Comparison of ENCODE assay signal across 11 cellular contexts in the genomic region with DNA sequence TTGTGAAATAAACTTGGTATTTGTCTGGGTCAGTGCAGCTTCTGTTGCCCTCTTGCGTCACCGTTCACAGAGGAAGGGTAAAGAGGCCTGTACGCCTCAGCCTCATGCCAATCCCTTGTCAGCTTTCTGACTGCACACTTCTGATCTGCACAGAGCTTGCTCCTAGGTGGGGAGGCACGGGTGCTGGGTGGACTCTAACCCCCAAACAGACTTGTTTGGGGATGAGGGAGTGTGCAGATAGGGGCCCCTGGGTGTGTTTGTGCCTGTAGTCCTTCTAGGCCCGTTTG. TPM values are rescaled to one million over a fixed set of nuclear protein-coding genes. Genes with fewer than 3 reads are reported as not detected.
DNase-seq lines count a peak whose midpoint lies in the region; ATAC-seq, FAIRE-seq and TF ChIP-seq lines count a peak whose summit lies in the region.
"Had no signal": no experiment of that assay in that cellular context is flagged by ENCODE, and none has a peak within 500 bp of the region (broad histone marks: within the 10 kb centered on the region; RNA-seq: fewer than 3 reads in every experiment).

No MANE protein-coding gene starts in this region.

- peaks cover 1% of the 10 kb centered on the region for H3K27me3 Mint-ChIP-seq in activated T-helper 1 cell treated with anti-CD3 and anti-CD28 coated beads, Interleukin-12 subunit alpha, Interleukin-12 subunit beta, Interleukin-2, Interleukin-4 antibody, amounts not matched to agents 30 ng/mL and 10 ng/mL and 1 ng/mL, durations not matched to agents 14 hours and 24 hours and 36 hours (ENCODE audit: insufficient read depth)

- in situ Hi-C loops in HepG2 (cut with HindIII; ENCODE audit: extremely low pct_ligation_motif_present, low pct_unique_long_range_greater_than_20kb): no loop called here
- in situ Hi-C loops in gastrocnemius medialis (cut with MboI; ENCODE audit: low sequenced_read_pairs in 4 of 4): no loop called here

- H3K4me3 ChIP-seq in left ventricle myocardium inferior: peak overlapping the region; percentile 87
- peak overlapping the region; percentile 84 to 87 (median 84); a peak in 5 of 6 replicates for H3K4me3 ChIP-seq in HepG2 (replicated peaks in 1 of 3; ENCODE audit: insufficient read depth in 1 of 3, low read depth in 2 of 3, low read length in 3 of 3)
- H3K4me3 ChIP-seq in gastrocnemius medialis: peak overlapping the region in 1 of 4 donors; percentile 65

- peak overlapping the region; percentile 85 for H3K4me3 Mint-ChIP-seq in activated T-helper 1 cell treated with anti-CD3 and anti-CD28 coated beads, Interleukin-12 subunit alpha, Interleukin-12 subunit beta, Interleukin-2, Interleukin-4 antibody, amounts not matched to agents 30 ng/mL and 10 ng/mL and 1 ng/mL, durations not matched to agents 14 hours and 24 hours and 36 hours

- no peak for FAIRE-seq in HepG2 (lab: Jason Lieb, UNC)
- FAIRE-seq: G401.6 had no signal

- 7% methylated on average over 5 of the region's 5 CpGs for WGBS in HepG2 (ENCODE audit: low lambda C conversion rate)

- H3K4me1 Mint-ChIP-seq in activated T-helper 1 cell treated with anti-CD3 and anti-CD28 coated beads, Interleukin-12 subunit alpha, Interleukin-12 subunit beta, Interleukin-2, Interleukin-4 antibody, amounts not matched to agents 30 ng/mL and 10 ng/mL and 1 ng/mL, durations not matched to agents 14 hours and 24 hours and 36 hours (ENCODE audit: low read depth): peaks cover 56% of the 10 kb centered on the region

- CTCF ChIA-PET in HepG2 (lab: Yijun Ruan, JAX; ENCODE audit: low intra/inter-chr PET ratio, low total read pairs): no interaction called here

- TF ChIP-seq POLR2A in HepG2 (IDR thresholded peaks at IDR 0.05; ENCODE audit: insufficient read depth in 1 of 2, low read depth in 2 of 2, low read length in 2 of 2) (no peak), gastrocnemius medialis (IDR thresholded peaks at IDR 0.05) (no peak)

- H3K4me2 ChIP-seq in HepG2 (ENCODE audit: low read depth, low read length): peak overlapping the region; percentile 81

- no peak overlapping the region for H3K27ac Mint-ChIP-seq in activated T-helper 1 cell treated with anti-CD3 and anti-CD28 coated beads, Interleukin-12 subunit alpha, Interleukin-12 subunit beta, Interleukin-2, Interleukin-4 antibody, amounts not matched to agents 30 ng/mL and 10 ng/mL and 1 ng/mL, durations not matched to agents 14 hours and 24 hours and 36 hours

- POLR2A ChIA-PET in HepG2 (lab: Yijun Ruan, JAX): interaction anchor here (0.7 to 2.4 kb wide), 12 partner anchors 8 to 328 kb away, joined by 3 to 32 read pairs (median 5); partner anchors contain the start of genes DPH2, IPO13, KDM4A and SLC6A9

- TF ChIP-seq CTCF in left ventricle myocardium inferior (IDR thresholded peaks at IDR 0.05; ENCODE audit: borderline replicate concordance): no peak
- peak; percentile 11; the same call in 1 of the 2 replicates for TF ChIP-seq CTCF in HepG2 (CRISPR knock-in tag; IDR thresholded peaks at IDR 0.05)
- TF ChIP-seq CTCF in GM20000 (IDR thresholded peaks at IDR 0.05; ENCODE audit: extremely low read depth, missing control alignments): no peak
- no peak for TF ChIP-seq CTCF in gastrocnemius medialis (IDR thresholded peaks at IDR 0.05 in 4 of 5, conservative IDR thresholded peaks at IDR 0.05 in 1 of 5)

- intact Hi-C loops in left ventricle myocardium inferior (cut with micrococcal nuclease) (no loop called here), Right ventricle myocardium superior (cut with DNase I) (no loop called here), HepG2 (cut with micrococcal nuclease; ENCODE audit: unreplicated experiment) (no loop called here), gastrocnemius medialis (cut with DNase I; ENCODE audit: low total_unique reads) (loop anchor here (10.0 kb wide), 1 partner anchor 377 kb away; the partner anchor contains the start of gene ERI3)
- intact Hi-C loops in activated T-helper 1 cell treated with anti-CD3 and anti-CD28 coated beads, Interleukin-12 subunit alpha, Interleukin-12 subunit beta, Interleukin-2, Interleukin-4 antibody, amounts not matched to agents 30 ng/mL and 10 ng/mL and 1 ng/mL, durations not matched to agents 14 hours and 24 hours and 36 hours (cut with micrococcal nuclease): loop anchor here (10.0 kb wide), 1 partner anchor 613 kb away; the partner anchor contains the start of gene ELOVL1

- no peak for ATAC-seq in Right ventricle myocardium superior (ENCODE audit: poor library complexity)
- ATAC-seq in HepG2: peak; percentile 18
- ATAC-seq in gastrocnemius medialis: no peak
- no peak for ATAC-seq in GM19351 (IDR thresholded peaks at IDR 0.05; ENCODE audit: unreplicated experiment)

- H3K9me3 Mint-ChIP-seq in activated T-helper 1 cell treated with anti-CD3 and anti-CD28 coated beads, Interleukin-12 subunit alpha, Interleukin-12 subunit beta, Interleukin-2, Interleukin-4 antibody, amounts not matched to agents 30 ng/mL and 10 ng/mL and 1 ng/mL, durations not matched to agents 14 hours and 24 hours and 36 hours: no peaks in the 10 kb centered on the region

- H3K36me3 ChIP-seq in left ventricle myocardium inferior: peaks cover 29% of the 10 kb centered on the region
- peaks cover 7 to 28% of the 10 kb centered on the region in 2 experiments for H3K36me3 ChIP-seq in HepG2 (replicated peaks in 1 of 2; ENCODE audit: control insufficient read depth in 1 of 2, insufficient read depth in 2 of 2, low read length in 2 of 2)
- peaks cover 0 to 20% of the 10 kb centered on the region in 2 donors for H3K36me3 ChIP-seq in gastrocnemius medialis

- peaks cover 35% of the 10 kb centered on the region for H3K36me3 Mint-ChIP-seq in activated T-helper 1 cell treated with anti-CD3 and anti-CD28 coated beads, Interleukin-12 subunit alpha, Interleukin-12 subunit beta, Interleukin-2, Interleukin-4 antibody, amounts not matched to agents 30 ng/mL and 10 ng/mL and 1 ng/mL, durations not matched to agents 14 hours and 24 hours and 36 hours (ENCODE audit: low read depth)

- peak overlapping the region; percentile 73 for H3K27ac ChIP-seq in left ventricle myocardium inferior (replicated peaks)
- H3K27ac ChIP-seq in HepG2 (ENCODE audit: extremely low read length, insufficient read depth, low read length): peak overlapping the region; percentile 88
- H3K27ac ChIP-seq in gastrocnemius medialis: peak overlapping the region in 1 of 4 donors; percentile 79

- H2AFZ ChIP-seq in HepG2 (ENCODE audit: low read length): no peak overlapping the region

- H3K9ac ChIP-seq in HepG2 (ENCODE audit: insufficient read depth, low read depth, low read length): peak overlapping the region; percentile 66

- no peaks in the 10 kb centered on the region for H3K27me3 ChIP-seq in left ventricle myocardium inferior (ENCODE audit: low read depth)
- no peaks in the 10 kb centered on the region for H3K27me3 ChIP-seq in HepG2 (ENCODE audit: control insufficient read depth in 1 of 2, insufficient read depth in 2 of 2, low read length in 2 of 2)
- no peaks in the 10 kb centered on the region for H3K27me3 ChIP-seq in gastrocnemius medialis

- no peaks in the 10 kb centered on the region for H3K9me3 ChIP-seq in left ventricle myocardium inferior (replicated peaks)
- no peaks in the 10 kb centered on the region for H3K9me3 ChIP-seq in HepG2 (ENCODE audit: low read length)
- no peaks in the 10 kb centered on the region for H3K9me3 ChIP-seq in gastrocnemius medialis

- peaks cover 4% of the 10 kb centered on the region; the same call in 1 of the 2 replicates for H4K20me1 ChIP-seq in HepG2 (ENCODE audit: insufficient read depth, low read length)

- DNase-seq in left ventricle myocardium inferior (no peak), Right ventricle myocardium superior (no peak), HepG2 (ENCODE audit: low spot score) (peak; percentile 56), GM20000 (ENCODE audit: low spot score) (no peak), gastrocnemius medialis (no peak), SW 1271 (lab: John Stamatoyannopoulos, UW) (no peak)
- no peak for DNase-seq in activated T-helper 1 cell treated with anti-CD3 and anti-CD28 coated beads, Interleukin-12 subunit alpha, Interleukin-12 subunit beta, Interleukin-2, Interleukin-4 antibody, amounts not matched to agents 30 ng/mL and 10 ng/mL and 1 ng/mL, durations not matched to agents 14 hours and 24 hours and 36 hours (ENCODE audit: low spot score)
- DNase-seq: activated CD4-positive, alpha-beta T cell treated with anti-CD3 and anti-CD28 coated beads for 48 hours; stimulated activated CD4-positive, alpha-beta T cell treated with anti-CD3 and anti-CD28 coated beads, Interleukin-12 subunit alpha, Interleukin-12 subunit beta, amount 100 ng/mL, for 4 hours had no signal

- H3K4me1 ChIP-seq in left ventricle myocardium inferior (peaks cover 63% of the 10 kb centered on the region), HepG2 (ENCODE audit: insufficient read depth, low read length) (peaks cover 76% of the 10 kb centered on the region), gastrocnemius medialis (peaks cover 34 to 47% of the 10 kb centered on the region in 2 donors)

- peaks cover 54% of the 10 kb centered on the region for H3K79me2 ChIP-seq in HepG2 (ENCODE audit: insufficient read depth, low read length)

- TF ChIP-seq EP300 in HepG2 (IDR thresholded peaks at IDR 0.05; ENCODE audit: low read depth in 2 of 2, low read length in 2 of 2): no peak
- TF ChIP-seq EP300 in HepG2 (CRISPR knock-in tag; IDR thresholded peaks at IDR 0.05; ENCODE audit: borderline replicate concordance): no peak

- no peak for TF ChIP-seq RAD21 in HepG2 (CRISPR knock-in tag; IDR thresholded peaks at IDR 0.05)

- TSS peak; percentile 74 for BruUV-seq in HepG2 (replicated peaks; lab: Mats Ljungman, UMichigan)

RNA-seq across cellular contexts. Expression of gene B4GALT2, which starts 0.8 kb away (rescaled TPM):
- total RNA-seq in left ventricle myocardium inferior (40.3 TPM), Right ventricle myocardium superior (34.3 TPM), HepG2 (2016; rRNA removed; fragmentation: Illumina TruSeq; extraction: Trizol) (56.5 and 78.0 TPM in 2 replicates), gastrocnemius medialis (10 to 100 TPM; 63.5 to 97.8 (median 72.1) TPM)
- 51.2 and 51.3 TPM in 2 replicates for total RNA-seq in activated T-helper 1 cell treated with anti-CD3 and anti-CD28 coated beads, Interleukin-12 subunit alpha, Interleukin-12 subunit beta, Interleukin-2, Interleukin-4 antibody, amounts not matched to agents 30 ng/mL and 10 ng/mL and 1 ng/mL, durations not matched to agents 14 hours and 24 hours and 36 hours
- total RNA-seq in HepG2 (2016; cell fraction: cytosol; rRNA removed; fragmentation: Illumina TruSeq; extraction: Trizol; ENCODE audit: low read depth): 81.0 and 86.5 TPM in 2 replicates
- 57.1 and 86.7 TPM in 2 replicates for total RNA-seq in HepG2 (2016; cell fraction: insoluble cytoplasmic fraction; rRNA removed; fragmentation: Illumina TruSeq; extraction: Trizol)
- total RNA-seq in HepG2 (2016; cell fraction: membrane; rRNA removed; fragmentation: Illumina TruSeq; extraction: Trizol): 144 and 151 TPM in 2 replicates
- 42.0 and 49.7 TPM in 2 replicates for total RNA-seq in HepG2 (2016; cell fraction: nucleus; rRNA removed; fragmentation: Illumina TruSeq; extraction: Trizol)
- 41.9 and 57.0 TPM in 2 replicates for polyA plus RNA-seq in HepG2 (2011; rRNA removed)
- 39.2 and 66.4 TPM in 2 replicates for polyA plus RNA-seq in HepG2 (2011; cell fraction: cytosol; rRNA removed)
- polyA plus RNA-seq in HepG2 (2011; cell fraction: nucleus; rRNA removed): 53.0 and 54.3 TPM in 2 replicates
- 40.1 and 41.5 TPM in 2 replicates for polyA plus RNA-seq in HepG2 (2012)
- polyA plus RNA-seq in HepG2 (2016; cell fraction: cytosol; fragmentation: Illumina TruSeq; extraction: Trizol; ENCODE audit: low read depth): 96.5 and 101 TPM in 2 replicates
- polyA plus RNA-seq in HepG2 (2016; cell fraction: insoluble cytoplasmic fraction; fragmentation: Illumina TruSeq; extraction: Trizol; ENCODE audit: low read depth): 67.6 and 73.0 TPM in 2 replicates
- polyA plus RNA-seq in HepG2 (2016; cell fraction: membrane; fragmentation: Illumina TruSeq; extraction: Trizol; ENCODE audit: low read depth): 132 and 145 TPM in 2 replicates
- polyA plus RNA-seq in HepG2 (2016; cell fraction: nucleus; fragmentation: Illumina TruSeq; extraction: Trizol; ENCODE audit: insufficient read depth, low read depth): 86.0 and 90.4 TPM in 2 replicates
- polyA minus RNA-seq in HepG2 (2011; rRNA and poly(A)+ RNA removed; ENCODE audit: low replicate concordance): 52.0 and 94.8 TPM in 2 replicates
- polyA minus RNA-seq in HepG2 (2011; cell fraction: cytosol; rRNA and poly(A)+ RNA removed): 24.3 and 27.3 TPM in 2 replicates
- 13.7 and 15.8 TPM in 2 replicates for polyA minus RNA-seq in HepG2 (2011; cell fraction: nucleus; rRNA and poly(A)+ RNA removed)

RNA-seq across cellular contexts. Expression of gene ATP6V0B, which starts 3.4 kb away (rescaled TPM):
- total RNA-seq in left ventricle myocardium inferior: 80.6 TPM
- total RNA-seq in Right ventricle myocardium superior: 80.9 TPM
- 187 and 195 TPM in 2 replicates for total RNA-seq in activated T-helper 1 cell treated with anti-CD3 and anti-CD28 coated beads, Interleukin-12 subunit alpha, Interleukin-12 subunit beta, Interleukin-2, Interleukin-4 antibody, amounts not matched to agents 30 ng/mL and 10 ng/mL and 1 ng/mL, durations not matched to agents 14 hours and 24 hours and 36 hours
- total RNA-seq in HepG2 (2016; rRNA removed; fragmentation: Illumina TruSeq; extraction: Trizol): 76.4 and 161 TPM in 2 replicates
- 117 and 155 TPM in 2 replicates for total RNA-seq in HepG2 (2016; cell fraction: cytosol; rRNA removed; fragmentation: Illumina TruSeq; extraction: Trizol; ENCODE audit: low read depth)
- 83.5 and 169 TPM in 2 replicates for total RNA-seq in HepG2 (2016; cell fraction: insoluble cytoplasmic fraction; rRNA removed; fragmentation: Illumina TruSeq; extraction: Trizol)
- total RNA-seq in HepG2 (2016; cell fraction: membrane; rRNA removed; fragmentation: Illumina TruSeq; extraction: Trizol): 125 and 145 TPM in 2 replicates
- 134 and 145 TPM in 2 replicates for total RNA-seq in HepG2 (2016; cell fraction: nucleus; rRNA removed; fragmentation: Illumina TruSeq; extraction: Trizol)
- 157 and 169 TPM in 2 replicates for polyA plus RNA-seq in HepG2 (2011; rRNA removed)
- polyA plus RNA-seq in HepG2 (2011; cell fraction: cytosol; rRNA removed): 171 and 212 TPM in 2 replicates
- polyA plus RNA-seq in HepG2 (2011; cell fraction: nucleus; rRNA removed): 191 and 208 TPM in 2 replicates
- polyA plus RNA-seq in HepG2 (2012): 45.1 and 96.9 TPM in 2 replicates
- polyA plus RNA-seq in HepG2 (2016; cell fraction: cytosol; fragmentation: Illumina TruSeq; extraction: Trizol; ENCODE audit: low read depth): 104 and 146 TPM in 2 replicates
- 64.0 and 66.5 TPM in 2 replicates for polyA plus RNA-seq in HepG2 (2016; cell fraction: insoluble cytoplasmic fraction; fragmentation: Illumina TruSeq; extraction: Trizol; ENCODE audit: low read depth)
- 95.1 and 113 TPM in 2 replicates for polyA plus RNA-seq in HepG2 (2016; cell fraction: membrane; fragmentation: Illumina TruSeq; extraction: Trizol; ENCODE audit: low read depth)
- polyA plus RNA-seq in HepG2 (2016; cell fraction: nucleus; fragmentation: Illumina TruSeq; extraction: Trizol; ENCODE audit: insufficient read depth, low read depth): 218 and 233 TPM in 2 replicates
- 161 and 288 TPM in 2 replicates for polyA minus RNA-seq in HepG2 (2011; rRNA and poly(A)+ RNA removed; ENCODE audit: low replicate concordance)
- 33.1 and 37.3 TPM in 2 replicates for polyA minus RNA-seq in HepG2 (2011; cell fraction: cytosol; rRNA and poly(A)+ RNA removed)
- polyA minus RNA-seq in HepG2 (2011; cell fraction: nucleus; rRNA and poly(A)+ RNA removed): 51.0 and 60.8 TPM in 2 replicates
- total RNA-seq in gastrocnemius medialis: 100 to 1,000 TPM; 156 to 242 (median 195) TPM

RNA-seq across cellular contexts. Expression of gene DPH2, which starts 8.4 kb away (rescaled TPM):
- total RNA-seq in left ventricle myocardium inferior (18.2 TPM), Right ventricle myocardium superior (16.2 TPM), HepG2 (2016; rRNA removed; fragmentation: Illumina TruSeq; extraction: Trizol) (38.3 and 40.5 TPM in 2 replicates), gastrocnemius medialis (10 to 100 TPM; 53.1 to 68.3 (median 55.3) TPM)
- 73.8 and 74.8 TPM in 2 replicates for total RNA-seq in activated T-helper 1 cell treated with anti-CD3 and anti-CD28 coated beads, Interleukin-12 subunit alpha, Interleukin-12 subunit beta, Interleukin-2, Interleukin-4 antibody, amounts not matched to agents 30 ng/mL and 10 ng/mL and 1 ng/mL, durations not matched to agents 14 hours and 24 hours and 36 hours
- total RNA-seq in HepG2 (2016; cell fraction: cytosol; rRNA removed; fragmentation: Illumina TruSeq; extraction: Trizol; ENCODE audit: low read depth): 15.2 TPM in 2 replicates
- 33.0 and 37.1 TPM in 2 replicates for total RNA-seq in HepG2 (2016; cell fraction: insoluble cytoplasmic fraction; rRNA removed; fragmentation: Illumina TruSeq; extraction: Trizol)
- 43.0 and 46.2 TPM in 2 replicates for total RNA-seq in HepG2 (2016; cell fraction: membrane; rRNA removed; fragmentation: Illumina TruSeq; extraction: Trizol)
- total RNA-seq in HepG2 (2016; cell fraction: nucleus; rRNA removed; fragmentation: Illumina TruSeq; extraction: Trizol): 21.9 and 28.3 TPM in 2 replicates
- polyA plus RNA-seq in HepG2 (2011; rRNA removed): 32.2 and 39.3 TPM in 2 replicates
- 29.8 and 30.1 TPM in 2 replicates for polyA plus RNA-seq in HepG2 (2011; cell fraction: cytosol; rRNA removed)
- polyA plus RNA-seq in HepG2 (2011; cell fraction: nucleus; rRNA removed): 143 and 148 TPM in 2 replicates
- 16.3 and 20.7 TPM in 2 replicates for polyA plus RNA-seq in HepG2 (2012)
- polyA plus RNA-seq in HepG2 (2016; cell fraction: cytosol; fragmentation: Illumina TruSeq; extraction: Trizol; ENCODE audit: low read depth): 16.6 and 18.7 TPM in 2 replicates
- 33.1 and 38.5 TPM in 2 replicates for polyA plus RNA-seq in HepG2 (2016; cell fraction: insoluble cytoplasmic fraction; fragmentation: Illumina TruSeq; extraction: Trizol; ENCODE audit: low read depth)
- polyA plus RNA-seq in HepG2 (2016; cell fraction: membrane; fragmentation: Illumina TruSeq; extraction: Trizol; ENCODE audit: low read depth): 41.7 and 43.1 TPM in 2 replicates
- polyA plus RNA-seq in HepG2 (2016; cell fraction: nucleus; fragmentation: Illumina TruSeq; extraction: Trizol; ENCODE audit: insufficient read depth, low read depth): 50.3 and 52.5 TPM in 2 replicates
- 71.2 and 144 TPM in 2 replicates for polyA minus RNA-seq in HepG2 (2011; rRNA and poly(A)+ RNA removed; ENCODE audit: low replicate concordance)
- polyA minus RNA-seq in HepG2 (2011; cell fraction: cytosol; rRNA and poly(A)+ RNA removed): 10.3 and 13.5 TPM in 2 replicates
- 36.7 and 43.0 TPM in 2 replicates for polyA minus RNA-seq in HepG2 (2011; cell fraction: nucleus; rRNA and poly(A)+ RNA removed)

RNA-seq across cellular contexts. Expression of gene CCDC24, which starts 13.2 kb away (rescaled TPM):
- 1.4 TPM for total RNA-seq in left ventricle myocardium inferior
- total RNA-seq in Right ventricle myocardium superior: 0.86 TPM
- total RNA-seq in activated T-helper 1 cell treated with anti-CD3 and anti-CD28 coated beads, Interleukin-12 subunit alpha, Interleukin-12 subunit beta, Interleukin-2, Interleukin-4 antibody, amounts not matched to agents 30 ng/mL and 10 ng/mL and 1 ng/mL, durations not matched to agents 14 hours and 24 hours and 36 hours: 2.7 TPM in 2 replicates
- 2.2 and 2.9 TPM in 2 replicates for total RNA-seq in HepG2 (2016; rRNA removed; fragmentation: Illumina TruSeq; extraction: Trizol)
- total RNA-seq in HepG2 (2016; cell fraction: cytosol; rRNA removed; fragmentation: Illumina TruSeq; extraction: Trizol; ENCODE audit: low read depth): 0.79 and 2.4 TPM in 2 replicates
- total RNA-seq in HepG2 (2016; cell fraction: insoluble cytoplasmic fraction; rRNA removed; fragmentation: Illumina TruSeq; extraction: Trizol): 0.95 and 2.5 TPM in 2 replicates
- 1.8 and 2.6 TPM in 2 replicates for total RNA-seq in HepG2 (2016; cell fraction: membrane; rRNA removed; fragmentation: Illumina TruSeq; extraction: Trizol)
- total RNA-seq in HepG2 (2016; cell fraction: nucleus; rRNA removed; fragmentation: Illumina TruSeq; extraction: Trizol): 2.8 and 3.1 TPM in 2 replicates
- polyA plus RNA-seq in HepG2 (2011; rRNA removed): 1.4 and 1.8 TPM in 2 replicates
- polyA plus RNA-seq in HepG2 (2011; cell fraction: cytosol; rRNA removed): 0.59 and 0.82 TPM in 2 replicates
- 8.4 and 10.6 TPM in 2 replicates for polyA plus RNA-seq in HepG2 (2011; cell fraction: nucleus; rRNA removed)
- polyA plus RNA-seq in HepG2 (2012): 2.3 and 3.3 TPM in 2 replicates
- 1.3 and 1.8 TPM in 2 replicates for polyA plus RNA-seq in HepG2 (2016; cell fraction: cytosol; fragmentation: Illumina TruSeq; extraction: Trizol; ENCODE audit: low read depth)
- 2.1 and 2.4 TPM in 2 replicates for polyA plus RNA-seq in HepG2 (2016; cell fraction: insoluble cytoplasmic fraction; fragmentation: Illumina TruSeq; extraction: Trizol; ENCODE audit: low read depth)
- polyA plus RNA-seq in HepG2 (2016; cell fraction: membrane; fragmentation: Illumina TruSeq; extraction: Trizol; ENCODE audit: low read depth): 1.7 and 2.2 TPM in 2 replicates
- polyA plus RNA-seq in HepG2 (2016; cell fraction: nucleus; fragmentation: Illumina TruSeq; extraction: Trizol; ENCODE audit: insufficient read depth, low read depth): 4.7 and 6.9 TPM in 2 replicates
- 1.1 and 1.6 TPM in 2 replicates for polyA minus RNA-seq in HepG2 (2011; rRNA and poly(A)+ RNA removed; ENCODE audit: low replicate concordance)
- not detected in 2 replicates for polyA minus RNA-seq in HepG2 (2011; cell fraction: cytosol; rRNA and poly(A)+ RNA removed)
- polyA minus RNA-seq in HepG2 (2011; cell fraction: nucleus; rRNA and poly(A)+ RNA removed): 1.2 and 1.9 TPM in 2 replicates
- 1 to 10 TPM in 2 of 4 donors, under 1 TPM in 2; 0.73 to 2.9 (median 1.2) TPM for total RNA-seq in gastrocnemius medialis

RNA-seq across cellular contexts. Expression of gene IPO13, which starts 31.5 kb away (rescaled TPM):
- total RNA-seq in left ventricle myocardium inferior (57.4 TPM), Right ventricle myocardium superior (58.8 TPM), HepG2 (2016; rRNA removed; fragmentation: Illumina TruSeq; extraction: Trizol) (14.3 and 15.6 TPM in 2 replicates), gastrocnemius medialis (100 to 1,000 TPM in 3 of 4 donors, 10 to 100 TPM in 1; 81.9 to 171 (median 105) TPM)
- 28.6 and 33.9 TPM in 2 replicates for total RNA-seq in activated T-helper 1 cell treated with anti-CD3 and anti-CD28 coated beads, Interleukin-12 subunit alpha, Interleukin-12 subunit beta, Interleukin-2, Interleukin-4 antibody, amounts not matched to agents 30 ng/mL and 10 ng/mL and 1 ng/mL, durations not matched to agents 14 hours and 24 hours and 36 hours
- 2.4 and 3.1 TPM in 2 replicates for total RNA-seq in HepG2 (2016; cell fraction: cytosol; rRNA removed; fragmentation: Illumina TruSeq; extraction: Trizol; ENCODE audit: low read depth)
- 13.4 and 14.4 TPM in 2 replicates for total RNA-seq in HepG2 (2016; cell fraction: insoluble cytoplasmic fraction; rRNA removed; fragmentation: Illumina TruSeq; extraction: Trizol)
- 5.8 and 6.8 TPM in 2 replicates for total RNA-seq in HepG2 (2016; cell fraction: membrane; rRNA removed; fragmentation: Illumina TruSeq; extraction: Trizol)
- total RNA-seq in HepG2 (2016; cell fraction: nucleus; rRNA removed; fragmentation: Illumina TruSeq; extraction: Trizol): 15.1 and 20.1 TPM in 2 replicates
- 12.9 and 15.0 TPM in 2 replicates for polyA plus RNA-seq in HepG2 (2011; rRNA removed)
- 11.2 and 12.8 TPM in 2 replicates for polyA plus RNA-seq in HepG2 (2011; cell fraction: cytosol; rRNA removed)
- 43.8 and 47.3 TPM in 2 replicates for polyA plus RNA-seq in HepG2 (2011; cell fraction: nucleus; rRNA removed)
- 9.7 and 11.8 TPM in 2 replicates for polyA plus RNA-seq in HepG2 (2012)
- polyA plus RNA-seq in HepG2 (2016; cell fraction: cytosol; fragmentation: Illumina TruSeq; extraction: Trizol; ENCODE audit: low read depth): 2.2 and 2.4 TPM in 2 replicates
- 14.5 and 14.6 TPM in 2 replicates for polyA plus RNA-seq in HepG2 (2016; cell fraction: insoluble cytoplasmic fraction; fragmentation: Illumina TruSeq; extraction: Trizol; ENCODE audit: low read depth)
- 3.4 and 5.4 TPM in 2 replicates for polyA plus RNA-seq in HepG2 (2016; cell fraction: membrane; fragmentation: Illumina TruSeq; extraction: Trizol; ENCODE audit: low read depth)
- 47.0 and 47.3 TPM in 2 replicates for polyA plus RNA-seq in HepG2 (2016; cell fraction: nucleus; fragmentation: Illumina TruSeq; extraction: Trizol; ENCODE audit: insufficient read depth, low read depth)
- 37.2 and 43.4 TPM in 2 replicates for polyA minus RNA-seq in HepG2 (2011; rRNA and poly(A)+ RNA removed; ENCODE audit: low replicate concordance)
- 8.7 and 12.3 TPM in 2 replicates for polyA minus RNA-seq in HepG2 (2011; cell fraction: cytosol; rRNA and poly(A)+ RNA removed)
- polyA minus RNA-seq in HepG2 (2011; cell fraction: nucleus; rRNA and poly(A)+ RNA removed): 9.8 and 11.1 TPM in 2 replicates

Comparison
In these comparisons a context has a peak if more than half of its experiments do, and no peak if none do; other contexts are left out.
1. intact Hi-C loops: an anchor here in activated T-helper 1 cell treated with anti-CD3 and anti-CD28 coated beads, Interleukin-12 subunit alpha, Interleukin-12 subunit beta, Interleukin-2, Interleukin-4 antibody, amounts not matched to agents 30 ng/mL and 10 ng/mL and 1 ng/mL, durations not matched to agents 14 hours and 24 hours and 36 hours (10.0 kb wide) and gastrocnemius medialis (10.0 kb wide); none called in left ventricle myocardium inferior, Right ventricle myocardium superior and HepG2.